Comparison of ENCODE assay signal across 19 cellular contexts in the genomic region with DNA sequence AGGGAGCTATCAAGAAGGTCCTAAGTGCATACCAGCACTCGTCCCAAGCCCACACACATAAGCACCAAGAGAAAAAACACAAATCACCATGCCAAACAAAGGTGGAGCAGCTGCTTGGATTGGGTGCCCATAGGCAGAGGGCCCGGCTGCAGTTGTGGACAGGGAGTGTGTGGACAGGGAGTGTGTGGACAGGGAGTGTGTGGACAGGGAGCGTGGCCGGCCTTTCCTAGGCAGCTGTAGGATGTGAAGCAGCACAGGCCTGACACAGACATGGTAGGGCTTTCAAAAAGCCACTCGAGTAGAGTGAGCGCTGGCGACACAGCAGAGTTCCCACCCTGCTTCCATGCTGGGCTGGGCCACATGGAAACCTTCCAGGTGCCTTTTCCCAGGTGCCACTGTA.
"Had no signal": no experiment of that assay in that cellular context is flagged by ENCODE, and none has a peak within 500 bp of the region (broad histone marks: within the 10 kb centered on the region; RNA-seq: fewer than 3 reads in every experiment).

No MANE protein-coding gene starts in this region.

- H3K27ac Mint-ChIP-seq: activated CD4-positive, alpha-beta T cell treated with anti-CD3 and anti-CD28 coated beads, Interleukin-2, amount 10 ng/mL, durations not matched to agents 24 days and 14 days; activated naive CD4-positive, alpha-beta T cell treated with anti-CD3 and anti-CD28 coated beads, Interleukin-2, amount 50 U/mL, for 24 hours; T-helper 2 cell treated with Interferon-gamma antibody and Interleukin-4, amounts not matched to agents 5 μg/mL and 100 μg/mL, for 36 hours had no signal

- H3K27ac ChIP-seq: body of pancreas, coronary artery, foreskin keratinocyte, lower lobe of right lung, parathyroid adenoma, sigmoid colon, thyroid gland, uterus had no signal

- H3K36me3 ChIP-seq: lower lobe of right lung, thyroid gland, uterus had no signal

- H3K4me3 Mint-ChIP-seq: activated CD4-positive, alpha-beta T cell treated with anti-CD3 and anti-CD28 coated beads, Interleukin-2, amount 10 ng/mL, durations not matched to agents 24 days and 14 days; T-helper 2 cell treated with Interferon-gamma antibody and Interleukin-4, amounts not matched to agents 5 μg/mL and 100 μg/mL, for 36 hours had no signal

- H3K27me3 Mint-ChIP-seq: activated CD4-positive, alpha-beta T cell treated with anti-CD3 and anti-CD28 coated beads, Interleukin-2, amount 10 ng/mL, durations not matched to agents 24 days and 14 days; activated naive CD4-positive, alpha-beta T cell treated with anti-CD3 and anti-CD28 coated beads, Interleukin-2, amount 50 U/mL, for 24 hours had no signal

- H3K36me3 Mint-ChIP-seq: activated naive CD4-positive, alpha-beta T cell treated with anti-CD3 and anti-CD28 coated beads, Interleukin-2, amount 50 U/mL, for 24 hours had no signal

- H3K9me3 ChIP-seq: body of pancreas, lower lobe of right lung, sigmoid colon, thyroid gland, uterus had no signal

- H3K9me3 Mint-ChIP-seq: activated CD4-positive, alpha-beta T cell treated with anti-CD3 and anti-CD28 coated beads, Interleukin-2, amount 10 ng/mL, durations not matched to agents 24 days and 14 days; activated naive CD4-positive, alpha-beta T cell treated with anti-CD3 and anti-CD28 coated beads, Interleukin-2, amount 50 U/mL, for 24 hours; T-helper 2 cell treated with Interferon-gamma antibody and Interleukin-4, amounts not matched to agents 5 μg/mL and 100 μg/mL, for 36 hours had no signal

- ATAC-seq: body of pancreas, foreskin keratinocyte, left cardiac atrium, lower lobe of right lung had no signal

- DNase-seq: activated CD4-positive, alpha-beta T cell treated with anti-CD3 and anti-CD28 coated beads, Interleukin-2, amount 10 ng/mL, durations not matched to agents 24 days and 14 days; activated CD4-positive, CD25-positive, alpha-beta regulatory T cell; activated effector memory CD4-positive, alpha-beta T cell treated with Interleukin-2 at 50 U/mL for 16 hours; activated T-cell treated with anti-CD3 and anti-CD28 coated beads, Interleukin-2, amount 50 U/mL, for 1 hour; amygdala; body of pancreas; central memory CD4-positive, alpha-beta T cell; effector CD4-positive, alpha-beta T cell; foreskin keratinocyte; left cardiac atrium; lower lobe of right lung; sigmoid colon; stimulated activated CD4-positive, alpha-beta T cell treated with anti-CD3 and anti-CD28 coated beads, Interleukin-1b, Interleukin-23, amount 100 ng/mL, for 48 hours; thyroid gland; uterus had no signal
